8 cellular contexts compared by ENCODE assay signal in genomic region chr5:165209101-165209727, GRCh38.
DNase-seq lines count a peak whose midpoint lies in the region; ATAC-seq and TF ChIP-seq lines count a peak whose summit lies in the region.

No MANE protein-coding gene starts in this region.

- H3K4me3 ChIP-seq in upper lobe of right lung = no peak overlapping the region

- intact Hi-C loops in upper lobe of right lung (cut with DNase I) = no loop called here

- H3K27me3 ChIP-seq in upper lobe of right lung = no peaks in the 10 kb centered on the region

- no peaks in the 10 kb centered on the region for H3K4me1 ChIP-seq in upper lobe of right lung

- no peaks in the 10 kb centered on the region for H3K36me3 ChIP-seq in upper lobe of right lung

- no peaks in the 10 kb centered on the region for H3K9me3 ChIP-seq in upper lobe of right lung

- ATAC-seq in upper lobe of right lung = no peak
- no peak for ATAC-seq in HG02759 (IDR thresholded peaks at IDR 0.05; ENCODE audit: unreplicated experiment)
- no peak for ATAC-seq in HG02840 (IDR thresholded peaks at IDR 0.05; ENCODE audit: low FRiP score, unreplicated experiment)

- TF ChIP-seq CTCF in AG09319 (IDR thresholded peaks at IDR 0.05; ENCODE audit: low read depth, low read length) = peak; percentile 53
- TF ChIP-seq CTCF in upper lobe of right lung (IDR thresholded peaks at IDR 0.05) = peak; percentile 72

- no peak for DNase-seq in AG09319 (ENCODE audit: extremely low read depth, low read depth)
- peak; percentile 26 for DNase-seq in HCEC 1CT
- DNase-seq in SKM-1 (lab: John Stamatoyannopoulos, UW; ENCODE audit: unreplicated experiment) = peak; percentile 32
- DNase-seq in hepatic stellate cell (ENCODE audit: low spot score) = peak; percentile 2
- no peak for DNase-seq in upper lobe of right lung
- DNase-seq in stimulated activated CD4-positive, alpha-beta T cell treated with anti-CD3 and anti-CD28 coated beads, Interleukin-12 subunit alpha, Interleukin-12 subunit beta, amount 100 ng/mL, for 4 hours = no peak

- no peak overlapping the region for H3K27ac ChIP-seq in upper lobe of right lung

Comparison
In these comparisons a context has a peak if more than half of its experiments do, and no peak if none do; other contexts are left out.
1. DNase-seq: peak in HCEC 1CT (single experiment), SKM-1 (single experiment) and hepatic stellate cell (single experiment); none in AG09319 (single experiment), upper lobe of right lung (single experiment) and stimulated activated CD4-positive, alpha-beta T cell treated with anti-CD3 and anti-CD28 coated beads, Interleukin-12 subunit alpha, Interleukin-12 subunit beta, amount 100 ng/mL, for 4 hours (single experiment).